15 cellular contexts compared by ENCODE assay signal in the genomic region with DNA sequence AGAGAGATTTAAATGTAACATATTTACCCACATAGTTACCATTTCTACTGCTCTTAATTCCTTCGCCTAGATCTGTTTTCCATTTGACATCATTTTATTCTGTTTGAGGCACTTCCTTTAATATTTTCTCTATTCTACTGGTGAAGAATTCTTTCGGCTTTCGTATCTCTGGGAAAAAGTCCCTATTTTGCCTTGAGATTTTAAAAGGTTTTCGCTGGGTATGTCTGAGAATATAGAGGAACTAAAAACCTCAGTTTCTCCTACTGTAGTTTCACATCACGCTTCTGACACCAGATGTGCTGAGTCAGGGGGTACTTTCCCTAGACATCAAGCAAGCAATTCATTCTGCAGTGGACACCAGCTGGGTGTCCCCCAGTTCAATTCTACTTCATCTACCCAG.
DNase-seq lines count a peak whose midpoint lies in the region; ATAC-seq, FAIRE-seq and TF ChIP-seq lines count a peak whose summit lies in the region.
"Had no signal": no experiment of that assay in that cellular context is flagged by ENCODE, and none has a peak within 500 bp of the region (broad histone marks: within the 10 kb centered on the region; RNA-seq: fewer than 3 reads in every experiment).

No MANE protein-coding gene starts in this region.

- no peak overlapping the region for H3K27ac ChIP-seq in sigmoid colon

- H3K27ac Mint-ChIP-seq in dendritic cell treated with granulocyte-macrophage colony-stimulating factor and Interleukin-4, amounts not matched to agents 40 ng/mL and 50 ng/mL, for 4 days, result peak overlapping the region; percentile 36
- H3K27ac Mint-ChIP-seq in activated T-cell treated with anti-CD3 and anti-CD28 coated beads, Interleukin-2, amount 50 U/mL, for 24 hours, result no peak overlapping the region
- H3K27ac Mint-ChIP-seq: activated naive CD8-positive, alpha-beta T cell treated with anti-CD3 and anti-CD28 coated beads, Interleukin-2, amount 50 U/mL, for 24 hours; B cell; type B pancreatic cell had no signal

- WGBS in sigmoid colon, 2 donors, result 75 to 91% methylated on average over 5 of the region's 5 CpGs

- peaks cover 61% of the 10 kb centered on the region for H3K4me1 Mint-ChIP-seq in dendritic cell treated with granulocyte-macrophage colony-stimulating factor and Interleukin-4, amounts not matched to agents 40 ng/mL and 50 ng/mL, for 4 days (ENCODE audit: low read depth)
- peaks cover 20% of the 10 kb centered on the region for H3K4me1 Mint-ChIP-seq in activated T-cell treated with anti-CD3 and anti-CD28 coated beads, Interleukin-2, amount 50 U/mL, for 24 hours (ENCODE audit: low read depth)
- H3K4me1 Mint-ChIP-seq: neural crest cell had no signal

- DNase-seq in GM18507 (ENCODE audit: extremely low spot score, insufficient read length, low read depth) (no peak), sigmoid colon (no peak), DMS153 treated with DMSO at 0.1 percent for 48 hours (lab: John Stamatoyannopoulos, UW; ENCODE audit: unreplicated experiment) (no peak)
- no peak for DNase-seq in activated T-cell treated with anti-CD3 and anti-CD28 coated beads, Interleukin-2, amount 50 U/mL, for 24 hours
- DNase-seq: activated naive CD8-positive, alpha-beta T cell treated with anti-CD3 and anti-CD28 coated beads, Interleukin-2, amount 50 U/mL, for 24 hours; NCI-H2081 treated with DMSO at 0.1 percent for 48 hours; small intestine; T-helper 2 cell had no signal

- H3K4me3 Mint-ChIP-seq in dendritic cell treated with granulocyte-macrophage colony-stimulating factor and Interleukin-4, amounts not matched to agents 40 ng/mL and 50 ng/mL, for 4 days, result no peak overlapping the region
- H3K4me3 Mint-ChIP-seq in activated T-cell treated with anti-CD3 and anti-CD28 coated beads, Interleukin-2, amount 50 U/mL, for 24 hours, result no peak overlapping the region
- H3K4me3 Mint-ChIP-seq: activated naive CD8-positive, alpha-beta T cell treated with anti-CD3 and anti-CD28 coated beads, Interleukin-2, amount 50 U/mL, for 24 hours; B cell; neural crest cell; type B pancreatic cell had no signal

- TF ChIP-seq EP300 in sigmoid colon (IDR thresholded peaks at IDR 0.05), result no peak

- H3K36me3 ChIP-seq in sigmoid colon, result no peaks in the 10 kb centered on the region

- H3K4me3 ChIP-seq in sigmoid colon, result no peak overlapping the region

- no peak for TF ChIP-seq POLR2A in sigmoid colon (IDR thresholded peaks at IDR 0.05)

- no peaks in the 10 kb centered on the region for H3K9me3 ChIP-seq in sigmoid colon

- H3K36me3 Mint-ChIP-seq in dendritic cell treated with granulocyte-macrophage colony-stimulating factor and Interleukin-4, amounts not matched to agents 40 ng/mL and 50 ng/mL, for 4 days (ENCODE audit: low read depth), result peaks cover 65% of the 10 kb centered on the region
- peaks cover 70% of the 10 kb centered on the region for H3K36me3 Mint-ChIP-seq in activated T-cell treated with anti-CD3 and anti-CD28 coated beads, Interleukin-2, amount 50 U/mL, for 24 hours (ENCODE audit: low read depth)

- peak; percentile 80 for FAIRE-seq in GM18507 (lab: Jason Lieb, UNC)
- FAIRE-seq: small intestine had no signal

- intact Hi-C loops in dendritic cell treated with granulocyte-macrophage colony-stimulating factor and Interleukin-4, amounts not matched to agents 40 ng/mL and 50 ng/mL, for 4 days (cut with micrococcal nuclease), result loop anchor here (5.0 kb wide), 1 partner anchor 61 kb away; a partner anchor contains a TSS
- intact Hi-C loops in sigmoid colon (cut with DNase I), result no loop called here

- H3K9me3 Mint-ChIP-seq in dendritic cell treated with granulocyte-macrophage colony-stimulating factor and Interleukin-4, amounts not matched to agents 40 ng/mL and 50 ng/mL, for 4 days, result no peaks in the 10 kb centered on the region
- H3K9me3 Mint-ChIP-seq in activated T-cell treated with anti-CD3 and anti-CD28 coated beads, Interleukin-2, amount 50 U/mL, for 24 hours, result peaks cover 4% of the 10 kb centered on the region
- H3K9me3 Mint-ChIP-seq: activated naive CD8-positive, alpha-beta T cell treated with anti-CD3 and anti-CD28 coated beads, Interleukin-2, amount 50 U/mL, for 24 hours; type B pancreatic cell had no signal

- no peaks in the 10 kb centered on the region for H3K27me3 Mint-ChIP-seq in dendritic cell treated with granulocyte-macrophage colony-stimulating factor and Interleukin-4, amounts not matched to agents 40 ng/mL and 50 ng/mL, for 4 days
- no peaks in the 10 kb centered on the region for H3K27me3 Mint-ChIP-seq in activated T-cell treated with anti-CD3 and anti-CD28 coated beads, Interleukin-2, amount 50 U/mL, for 24 hours
- H3K27me3 Mint-ChIP-seq: activated naive CD8-positive, alpha-beta T cell treated with anti-CD3 and anti-CD28 coated beads, Interleukin-2, amount 50 U/mL, for 24 hours; B cell; type B pancreatic cell had no signal

- no peaks in the 10 kb centered on the region for H3K27me3 ChIP-seq in sigmoid colon

- no peak for TF ChIP-seq CTCF in sigmoid colon (IDR thresholded peaks at IDR 0.05)

- ATAC-seq in GM21381 (IDR thresholded peaks at IDR 0.05; ENCODE audit: unreplicated experiment), result peak; percentile 61
- ATAC-seq in HG02943 (IDR thresholded peaks at IDR 0.05; ENCODE audit: low read depth, unreplicated experiment), result peak; percentile 48
- no peak for ATAC-seq in HG03025 (IDR thresholded peaks at IDR 0.05; ENCODE audit: low FRiP score, unreplicated experiment)

- no peaks in the 10 kb centered on the region for H3K4me1 ChIP-seq in sigmoid colon
